Comparison of ENCODE assay signal across 17 cellular contexts in genomic region chr2:18934886-18935285, GRCh38.
DNase-seq lines count a peak whose midpoint lies in the region; ATAC-seq and TF ChIP-seq lines count a peak whose summit lies in the region.
"Had no signal": no experiment of that assay in that cellular context is flagged by ENCODE, and none has a peak within 500 bp of the region (broad histone marks: within the 10 kb centered on the region; RNA-seq: fewer than 3 reads in every experiment).

No MANE protein-coding gene starts in this region.

- no peaks in the 10 kb centered on the region for H3K27me3 ChIP-seq in mammary epithelial cell (ENCODE audit: insufficient read depth, low read length)
- H3K27me3 ChIP-seq in foreskin keratinocyte = no peaks in the 10 kb centered on the region

- H3K4me1 ChIP-seq in mammary epithelial cell (ENCODE audit: insufficient read depth, low read length) = no peaks in the 10 kb centered on the region
- H3K4me1 ChIP-seq in foreskin keratinocyte = no peaks in the 10 kb centered on the region
- H3K4me1 ChIP-seq: A549, Caco-2 had no signal

- H3K4me3 ChIP-seq in mammary epithelial cell (replicated peaks in 1 of 3; ENCODE audit: insufficient read depth in 1 of 3, low read depth in 2 of 3, low read length in 3 of 3) = no peak overlapping the region
- no peak overlapping the region for H3K4me3 ChIP-seq in epithelial cell of esophagus (ENCODE audit: low read length)
- H3K4me3 ChIP-seq: A549, GM23338 had no signal

- H3K4me2 ChIP-seq in mammary epithelial cell (ENCODE audit: insufficient read depth, low read depth, low read length) = no peak overlapping the region
- H3K4me2 ChIP-seq: A549, GM23338, KMS-11 had no signal

- 100% methylated on average over 1 of the region's 1 CpG for WGBS in mammary epithelial cell (ENCODE audit: low coverage, missing lambda C conversion rate)

- no peaks in the 10 kb centered on the region for H3K27me3 Mint-ChIP-seq in MCF 10A (ENCODE audit: insufficient read depth, unreplicated experiment)
- H3K27me3 Mint-ChIP-seq: CD4-positive, alpha-beta T cell had no signal

- H4K20me1 ChIP-seq in mammary epithelial cell (ENCODE audit: insufficient read depth, low read length) = no peaks in the 10 kb centered on the region

- no peaks in the 10 kb centered on the region for H3K79me2 ChIP-seq in mammary epithelial cell (ENCODE audit: insufficient read depth, low read length)

- DNase-seq in MCF 10A (ENCODE audit: unreplicated experiment) = peak; percentile 42
- DNase-seq in mammary epithelial cell = no peak
- peak; percentile 40 for DNase-seq in epithelial cell of esophagus (ENCODE audit: low read depth)
- DNase-seq in foreskin keratinocyte = no peak
- no peak for DNase-seq in hypothalamus (lab: John Stamatoyannopoulos, UW)
- DNase-seq: AML-193; Caco-2; CD4-positive, alpha-beta T cell; GDM1; H7 had no signal

- POLR2A ChIA-PET in MCF 10A (lab: Yijun Ruan, JAX) = interaction anchor here (1.0 kb wide), 1 partner anchor 13 kb away, joined by 3 read pairs; no protein-coding TSS in a partner anchor

- intact Hi-C loops in MCF 10A (cut with micrococcal nuclease) (no loop called here), mammary epithelial cell (cut with micrococcal nuclease) (no loop called here)

- H3K27ac Mint-ChIP-seq in MCF 10A (ENCODE audit: low read depth, unreplicated experiment) = no peak overlapping the region
- H3K27ac Mint-ChIP-seq: CD4-positive, alpha-beta T cell; GM23338 had no signal

- H3K27ac ChIP-seq in mammary epithelial cell (ENCODE audit: insufficient read depth, low read depth, low read length) (no peak overlapping the region), foreskin keratinocyte (no peak overlapping the region)
- H3K27ac ChIP-seq: 22Rv1, A549, C4-2B, KMS-11 had no signal

- dilution Hi-C loops in mammary epithelial cell (cut with HindIII; ENCODE audit: low sequenced_read_pairs) = no loop called here

- H3K9ac ChIP-seq in mammary epithelial cell (ENCODE audit: insufficient read depth, low read length) = no peak overlapping the region
- H3K9ac ChIP-seq: KMS-11 had no signal

- no peaks in the 10 kb centered on the region for H3K36me3 ChIP-seq in mammary epithelial cell (ENCODE audit: insufficient read depth, low read length)

- H3K9me3 ChIP-seq in mammary epithelial cell (replicated peaks; ENCODE audit: insufficient read depth, low read length) = no peaks in the 10 kb centered on the region
- H3K9me3 ChIP-seq: A549, Caco-2 had no signal

- H3K4me1 Mint-ChIP-seq in MCF 10A (ENCODE audit: insufficient read depth, unreplicated experiment) = no peaks in the 10 kb centered on the region

- H3K9me3 Mint-ChIP-seq in MCF 10A (ENCODE audit: unreplicated experiment) = no peaks in the 10 kb centered on the region
- H3K9me3 Mint-ChIP-seq: CD4-positive, alpha-beta T cell; GM23338 had no signal

- no peak for TF ChIP-seq CTCF in MCF 10A (IDR thresholded peaks at IDR 0.05; ENCODE audit: unreplicated experiment)
- no peak for TF ChIP-seq CTCF in mammary epithelial cell (conservative IDR thresholded peaks at IDR 0.05 in 1 of 2, IDR thresholded peaks at IDR 0.05 in 1 of 2; ENCODE audit: extremely low read depth in 1 of 2, insufficient read depth in 1 of 2, low read depth in 1 of 2, low read length in 2 of 2)
- no peak for TF ChIP-seq CTCF in epithelial cell of esophagus (IDR thresholded peaks at IDR 0.05; ENCODE audit: insufficient read depth, low read depth, low read length, missing control alignments)
- TF ChIP-seq CTCF in foreskin keratinocyte (conservative IDR thresholded peaks at IDR 0.05) = no peak

- ATAC-seq in foreskin keratinocyte = peak; percentile 35
- no peak for ATAC-seq in HG02852 (IDR thresholded peaks at IDR 0.05; ENCODE audit: unreplicated experiment)
- ATAC-seq in HG03280 (IDR thresholded peaks at IDR 0.05; ENCODE audit: unreplicated experiment) = no peak
- ATAC-seq: A549, GM23338 had no signal

- in situ Hi-C loops in mammary epithelial cell (cut with MboI; ENCODE audit: low sequenced_read_pairs in 2 of 2) = no loop called here

- BruUV-seq in MCF 10A (replicated peaks; lab: Mats Ljungman, UMichigan) = no TSS peak
- BruUV-seq in mammary epithelial cell (replicated peaks; lab: Mats Ljungman, UMichigan) = no TSS peak

- CTCF ChIA-PET in MCF 10A (lab: Yijun Ruan, JAX) (no interaction called here), mammary epithelial cell (lab: Charles Lee; ENCODE audit: low non-redundant PET) (no interaction called here)

- no peak overlapping the region for H3K4me3 Mint-ChIP-seq in MCF 10A (ENCODE audit: unreplicated experiment)
- H3K4me3 Mint-ChIP-seq: CD4-positive, alpha-beta T cell; GM23338 had no signal

- H3K36me3 Mint-ChIP-seq in MCF 10A (ENCODE audit: insufficient read depth, unreplicated experiment) = peaks cover 3% of the 10 kb centered on the region

- H2AFZ ChIP-seq in mammary epithelial cell (ENCODE audit: low read depth, low read length) = no peak overlapping the region
- H2AFZ ChIP-seq: GM23338 had no signal

Comparison
In these comparisons a context has a peak if more than half of its experiments do, and no peak if none do; other contexts are left out.
1. DNase-seq: peak in MCF 10A (single experiment) and epithelial cell of esophagus (single experiment); none in mammary epithelial cell (single experiment), foreskin keratinocyte (0 of 2) and hypothalamus (0 of 51).